In genomic region chr6:7998103-7998725, GRCh38 we compare ENCODE assay signal across 19 cellular contexts.
DNase-seq lines count a peak whose midpoint lies in the region; ATAC-seq and TF ChIP-seq lines count a peak whose summit lies in the region.
"Had no signal": no experiment of that assay in that cellular context is flagged by ENCODE, and none has a peak within 500 bp of the region (broad histone marks: within the 10 kb centered on the region; RNA-seq: fewer than 3 reads in every experiment).

No MANE protein-coding gene starts in this region.

- H3K36me3 ChIP-seq in sigmoid colon = no peaks in the 10 kb centered on the region
- H3K36me3 ChIP-seq: adrenal gland, vagina had no signal

- ATAC-seq in GM21723 (IDR thresholded peaks at IDR 0.05; ENCODE audit: unreplicated experiment) (no peak), HG03460 (IDR thresholded peaks at IDR 0.05; ENCODE audit: unreplicated experiment) (no peak)

- no peaks in the 10 kb centered on the region for H3K27me3 Mint-ChIP-seq in activated CD4-positive, alpha-beta memory T cell treated with anti-CD3 and anti-CD28 coated beads for 36 hours
- H3K27me3 Mint-ChIP-seq: activated CD4-positive, alpha-beta memory T cell treated with anti-CD3 and anti-CD28 coated beads, Interleukin-2, amount 10 ng/mL, durations not matched to agents 7 days and 5 days; stimulated activated naive CD8-positive, alpha-beta T cell treated with anti-CD3 and anti-CD28 coated beads, Interleukin-15, Interleukin-2, amounts not matched to agents 100 ng/mL and 50 ng/mL, for 24 hours had no signal

- DNase-seq in EH (ENCODE audit: low read depth) = peak; percentile 89
- DNase-seq in RWPE1 (ENCODE audit: low spot score) = no peak
- peak; percentile 91 for DNase-seq in fibroblast of pulmonary artery (ENCODE audit: low read depth)
- no peak for DNase-seq in sigmoid colon
- DNase-seq in RPMI8226 = no peak
- no peak for DNase-seq in activated CD4-positive, alpha-beta memory T cell treated with anti-CD3 and anti-CD28 coated beads for 36 hours
- DNase-seq: activated CD4-positive, alpha-beta memory T cell treated with anti-CD3 and anti-CD28 coated beads, Interleukin-2, amount 10 ng/mL, durations not matched to agents 7 days and 5 days; adrenal gland; C1 segment of cervical spinal cord; hypothalamus; NCI-H2081 treated with DMSO at 0.1 percent for 48 hours; NCI-H526 treated with DMSO at 0.1 percent for 48 hours had no signal

- peak overlapping the region; percentile 65 for H3K27ac ChIP-seq in RWPE1
- H3K27ac ChIP-seq in sigmoid colon = peak overlapping the region in 3 of 4 donors; percentile 14 to 78 (median 66)
- H3K27ac ChIP-seq: adrenal gland, coronary artery, parathyroid adenoma, vagina had no signal

- intact Hi-C loops in sigmoid colon (cut with DNase I) = loop anchor here (5.0 kb wide), 2 partner anchors 86 to 271 kb away; partner anchors contain the start of genes BMP6 and TXNDC5
- intact Hi-C loops in activated CD4-positive, alpha-beta memory T cell treated with anti-CD3 and anti-CD28 coated beads for 36 hours (cut with micrococcal nuclease) = no loop called here

- H3K4me3 ChIP-seq in fibroblast of pulmonary artery (replicated peaks; ENCODE audit: low read depth, low read length) (no peak overlapping the region), sigmoid colon (no peak overlapping the region)
- H3K4me3 ChIP-seq: adrenal gland, coronary artery, vagina had no signal

- no peak overlapping the region for H3K27ac Mint-ChIP-seq in activated CD4-positive, alpha-beta memory T cell treated with anti-CD3 and anti-CD28 coated beads for 36 hours
- H3K27ac Mint-ChIP-seq: activated CD4-positive, alpha-beta memory T cell treated with anti-CD3 and anti-CD28 coated beads, Interleukin-2, amount 10 ng/mL, durations not matched to agents 7 days and 5 days; activated T-helper 1 cell treated with anti-CD3 and anti-CD28 coated beads, Interleukin-12 subunit alpha, Interleukin-12 subunit beta, Interleukin-2, Interleukin-4 antibody, amounts not matched to agents 30 ng/mL and 10 ng/mL and 1 ng/mL, durations not matched to agents 14 hours and 24 hours and 36 hours; stimulated activated naive CD8-positive, alpha-beta T cell treated with anti-CD3 and anti-CD28 coated beads, Interleukin-15, Interleukin-2, amounts not matched to agents 100 ng/mL and 50 ng/mL, for 24 hours had no signal

- no peaks in the 10 kb centered on the region for H3K36me3 Mint-ChIP-seq in activated CD4-positive, alpha-beta memory T cell treated with anti-CD3 and anti-CD28 coated beads for 36 hours

- peaks cover 0 to 39% (median 31%) of the 10 kb centered on the region in 4 donors for H3K4me1 ChIP-seq in sigmoid colon
- H3K4me1 ChIP-seq: adrenal gland, parathyroid adenoma, vagina had no signal

- POLR2A ChIA-PET in RWPE1 (lab: Yijun Ruan, JAX; ENCODE audit: low non-redundant PET) = interaction anchor here (0.6 kb wide), 1 partner anchor 20 kb away, joined by 19 read pairs; no protein-coding TSS in a partner anchor
- POLR2A ChIA-PET in activated CD4-positive, alpha-beta memory T cell treated with anti-CD3 and anti-CD28 coated beads for 36 hours (lab: Charles Lee) = no interaction called here

- peaks cover 4% of the 10 kb centered on the region for H3K9me3 Mint-ChIP-seq in activated CD4-positive, alpha-beta memory T cell treated with anti-CD3 and anti-CD28 coated beads for 36 hours
- H3K9me3 Mint-ChIP-seq: activated CD4-positive, alpha-beta memory T cell treated with anti-CD3 and anti-CD28 coated beads, Interleukin-2, amount 10 ng/mL, durations not matched to agents 7 days and 5 days; activated T-helper 1 cell treated with anti-CD3 and anti-CD28 coated beads, Interleukin-12 subunit alpha, Interleukin-12 subunit beta, Interleukin-2, Interleukin-4 antibody, amounts not matched to agents 30 ng/mL and 10 ng/mL and 1 ng/mL, durations not matched to agents 14 hours and 24 hours and 36 hours; stimulated activated naive CD8-positive, alpha-beta T cell treated with anti-CD3 and anti-CD28 coated beads, Interleukin-15, Interleukin-2, amounts not matched to agents 100 ng/mL and 50 ng/mL, for 24 hours had no signal

- H3K27me3 ChIP-seq in sigmoid colon = peaks cover 0 to 5% (median 0%) of the 10 kb centered on the region in 3 donors
- H3K27me3 ChIP-seq: adrenal gland, vagina had no signal

- H3K4me3 Mint-ChIP-seq in activated CD4-positive, alpha-beta memory T cell treated with anti-CD3 and anti-CD28 coated beads for 36 hours = no peak overlapping the region
- H3K4me3 Mint-ChIP-seq: activated CD4-positive, alpha-beta memory T cell treated with anti-CD3 and anti-CD28 coated beads, Interleukin-2, amount 10 ng/mL, durations not matched to agents 7 days and 5 days; activated T-helper 1 cell treated with anti-CD3 and anti-CD28 coated beads, Interleukin-12 subunit alpha, Interleukin-12 subunit beta, Interleukin-2, Interleukin-4 antibody, amounts not matched to agents 30 ng/mL and 10 ng/mL and 1 ng/mL, durations not matched to agents 14 hours and 24 hours and 36 hours; stimulated activated naive CD8-positive, alpha-beta T cell treated with anti-CD3 and anti-CD28 coated beads, Interleukin-15, Interleukin-2, amounts not matched to agents 100 ng/mL and 50 ng/mL, for 24 hours had no signal

- WGBS in sigmoid colon, 2 donors = 79 to 87% methylated on average over 7 of the region's 7 CpGs

- no peaks in the 10 kb centered on the region for H3K9me3 ChIP-seq in sigmoid colon
- H3K9me3 ChIP-seq: adrenal gland, vagina had no signal

- TF ChIP-seq POLR2A in sigmoid colon (IDR thresholded peaks at IDR 0.05) = no peak

- no peak for TF ChIP-seq CTCF in RWPE1 (conservative IDR thresholded peaks at IDR 0.05; ENCODE audit: low read depth)
- TF ChIP-seq CTCF in fibroblast of pulmonary artery (IDR thresholded peaks at IDR 0.05; ENCODE audit: low read length, missing control alignments) = no peak
- TF ChIP-seq CTCF in sigmoid colon (IDR thresholded peaks at IDR 0.05) = no peak

- CTCF ChIA-PET in RWPE1 (lab: Yijun Ruan, JAX) = interaction anchor here (0.6 kb wide), 1 partner anchor 302 kb away, joined by 3 read pairs; no protein-coding TSS in a partner anchor
- CTCF ChIA-PET in activated CD4-positive, alpha-beta memory T cell treated with anti-CD3 and anti-CD28 coated beads for 36 hours (lab: Charles Lee) = no interaction called here

- TF ChIP-seq EP300 in sigmoid colon (IDR thresholded peaks at IDR 0.05) = peak in 1 of 4 donors; percentile 49

- H3K4me1 Mint-ChIP-seq in activated CD4-positive, alpha-beta memory T cell treated with anti-CD3 and anti-CD28 coated beads for 36 hours (ENCODE audit: low read depth) = no peaks in the 10 kb centered on the region
- H3K4me1 Mint-ChIP-seq: activated CD4-positive, alpha-beta memory T cell treated with anti-CD3 and anti-CD28 coated beads, Interleukin-2, amount 10 ng/mL, durations not matched to agents 7 days and 5 days had no signal

Comparison
In these comparisons a context has a peak if more than half of its experiments do, and no peak if none do; other contexts are left out.
1. DNase-seq: peak in EH (single experiment) and fibroblast of pulmonary artery (single experiment); none in RWPE1 (single experiment), sigmoid colon (single experiment), RPMI8226 (single experiment) and activated CD4-positive, alpha-beta memory T cell treated with anti-CD3 and anti-CD28 coated beads for 36 hours (single experiment).